19 cellular contexts compared by ENCODE assay signal in the genomic region with DNA sequence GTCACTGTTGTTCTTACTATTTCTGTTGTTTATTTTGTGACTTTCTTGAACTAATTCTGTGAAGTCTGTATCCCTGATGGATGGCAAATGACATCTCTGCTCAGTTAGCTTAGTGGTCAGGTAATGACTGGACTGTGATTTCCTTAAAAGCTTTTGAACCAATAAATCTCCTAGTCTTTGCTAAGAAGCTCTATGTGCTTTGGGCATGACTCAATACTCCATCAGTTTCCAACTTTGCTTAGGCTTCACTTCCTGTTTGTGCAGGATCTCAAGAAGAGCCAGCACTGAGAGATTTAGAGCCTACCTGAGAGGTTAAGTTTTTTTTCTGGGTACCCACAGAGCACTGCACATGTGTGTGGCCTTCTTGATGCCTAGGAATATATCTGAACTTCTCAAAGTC.
DNase-seq lines count a peak whose midpoint lies in the region; ATAC-seq, FAIRE-seq and TF ChIP-seq lines count a peak whose summit lies in the region.
"Had no signal": no experiment of that assay in that cellular context is flagged by ENCODE, and none has a peak within 500 bp of the region (broad histone marks: within the 10 kb centered on the region; RNA-seq: fewer than 3 reads in every experiment).

No MANE protein-coding gene starts in this region.

- H3K36me3 Mint-ChIP-seq in activated CD8-positive, alpha-beta T cell treated with anti-CD3 and anti-CD28 coated beads, Interleukin-2, amount 10 ng/mL, durations not matched to agents 7 days and 5 days (ENCODE audit: low read depth), result no peaks in the 10 kb centered on the region

- peaks cover 10% of the 10 kb centered on the region for H3K9me3 Mint-ChIP-seq in activated CD8-positive, alpha-beta T cell treated with anti-CD3 and anti-CD28 coated beads, Interleukin-2, amount 10 ng/mL, durations not matched to agents 7 days and 5 days (ENCODE audit: insufficient read depth)

- 0 out of 2 replicates have a peak overlapping the region, but pooled peaks have one; percentile 25 for H3K27ac ChIP-seq in PC-3 (ENCODE audit: low read length)
- H3K27ac ChIP-seq: SJSA1 had no signal

- H3F3A ChIP-seq in PC-3 (ENCODE audit: low read length, unreplicated experiment), result no peaks in the 10 kb centered on the region

- no peak overlapping the region for H3K4me3 Mint-ChIP-seq in activated CD8-positive, alpha-beta T cell treated with anti-CD3 and anti-CD28 coated beads, Interleukin-2, amount 10 ng/mL, durations not matched to agents 7 days and 5 days
- H3K4me3 Mint-ChIP-seq: B cell had no signal

- TF ChIP-seq CTCF in PC-3 (conservative IDR thresholded peaks at IDR 0.05; ENCODE audit: low read depth, low read length), result no peak
- no peak for TF ChIP-seq CTCF in foreskin fibroblast (IDR thresholded peaks at IDR 0.05; ENCODE audit: low read depth, low read length)

- no peaks in the 10 kb centered on the region for H3K9me2 ChIP-seq in PC-3 (replicated peaks; ENCODE audit: low read length)

- no peaks in the 10 kb centered on the region for H3K36me3 ChIP-seq in PC-3 (ENCODE audit: low read depth, low read length)
- H3K36me3 ChIP-seq: SJSA1 had no signal

- no peak overlapping the region for H2AFZ ChIP-seq in PC-3 (ENCODE audit: low read length)

- no peak; the same call in 1 of the 2 replicates for ATAC-seq in PC-3
- ATAC-seq in GM19351 (IDR thresholded peaks at IDR 0.05; ENCODE audit: unreplicated experiment), result no peak
- no peak for ATAC-seq in HG03378 (IDR thresholded peaks at IDR 0.05; ENCODE audit: unreplicated experiment)
- ATAC-seq in activated CD8-positive, alpha-beta T cell treated with anti-CD3 and anti-CD28 coated beads, Interleukin-2, amount 10 ng/mL, durations not matched to agents 7 days and 5 days, result no peak
- ATAC-seq: GM12878, HCT116 had no signal

- H3K4me1 ChIP-seq in PC-3 (ENCODE audit: insufficient read depth, low read length), result peaks cover 7% of the 10 kb centered on the region; the same call in 1 of the 2 replicates
- H3K4me1 ChIP-seq: SJSA1 had no signal

- BruUV-seq in PC-3 (replicated peaks; lab: Mats Ljungman, UMichigan), result no TSS peak

- H3K27me3 ChIP-seq in PC-3 (ENCODE audit: low read length), result no peaks in the 10 kb centered on the region
- H3K27me3 ChIP-seq: SJSA1 had no signal

- H3K4me3 ChIP-seq in PC-3 (ENCODE audit: low read length) (no peak overlapping the region), foreskin fibroblast (ENCODE audit: low read depth in 1 of 2, low read length in 2 of 2) (no peak overlapping the region)
- H3K4me3 ChIP-seq: GM12878, SJSA1 had no signal

- H3K9ac ChIP-seq in PC-3 (ENCODE audit: low read length), result no peak overlapping the region

- POLR2A ChIA-PET in PC-3 (lab: Charles Lee; ENCODE audit: unreplicated experiment), result no interaction called here
- POLR2A ChIA-PET in activated CD8-positive, alpha-beta T cell treated with anti-CD3 and anti-CD28 coated beads, Interleukin-2, amount 10 ng/mL, durations not matched to agents 7 days and 5 days (lab: Charles Lee), result no interaction called here

- H3K9me3 ChIP-seq in PC-3 (ENCODE audit: low read length), result peaks cover 5% of the 10 kb centered on the region; the same call in 1 of the 2 replicates
- H3K9me3 ChIP-seq: SJSA1 had no signal

- H4K20me1 ChIP-seq in PC-3 (ENCODE audit: low read length), result no peaks in the 10 kb centered on the region

- no peak overlapping the region for H3K27ac Mint-ChIP-seq in activated CD8-positive, alpha-beta T cell treated with anti-CD3 and anti-CD28 coated beads, Interleukin-2, amount 10 ng/mL, durations not matched to agents 7 days and 5 days
- H3K27ac Mint-ChIP-seq: B cell had no signal

- CTCF ChIA-PET in PC-3 (lab: Charles Lee), result no interaction called here
- CTCF ChIA-PET in activated CD8-positive, alpha-beta T cell treated with anti-CD3 and anti-CD28 coated beads, Interleukin-2, amount 10 ng/mL, durations not matched to agents 7 days and 5 days (lab: Charles Lee), result no interaction called here

- H3K79me2 ChIP-seq in PC-3 (ENCODE audit: low read length), result no peaks in the 10 kb centered on the region

- no peak overlapping the region; the same call in 1 of the 2 replicates for H3K4me2 ChIP-seq in PC-3 (ENCODE audit: low read length)

- H3K4me1 Mint-ChIP-seq in activated CD8-positive, alpha-beta T cell treated with anti-CD3 and anti-CD28 coated beads, Interleukin-2, amount 10 ng/mL, durations not matched to agents 7 days and 5 days (ENCODE audit: low read depth), result no peaks in the 10 kb centered on the region
- H3K4me1 Mint-ChIP-seq: B cell had no signal

- peak; percentile 27 for DNase-seq in A172 (ENCODE audit: low spot score)
- DNase-seq in GM12891 (ENCODE audit: insufficient read length, low spot score), result no peak
- peak; percentile 55 for DNase-seq in PC-3
- DNase-seq in foreskin fibroblast, result peak; percentile 15 to 31
- DNase-seq in activated CD8-positive, alpha-beta T cell treated with anti-CD3 and anti-CD28 coated beads, Interleukin-2, amount 10 ng/mL, durations not matched to agents 7 days and 5 days, result no peak
- DNase-seq: GOT3, KBM-7, NCI-H1694 treated with DMSO at 0.1 percent for 48 hours, NCI-H2081 treated with DMSO at 0.1 percent for 48 hours, NCI-H2171 treated with DMSO at 0.1 percent for 48 hours, NCI-H526, T-helper 1 cell had no signal

- intact Hi-C loops in PC-3 (cut with micrococcal nuclease), result no loop called here

- no peak for FAIRE-seq in GM12891 (lab: Jason Lieb, UNC)
- FAIRE-seq: GM12878, RCC 7860 had no signal

- no peak for TF ChIP-seq POLR2A in GM12891 (IDR thresholded peaks at IDR 0.05; ENCODE audit: low read depth, low read length)

- no peaks in the 10 kb centered on the region for H3K27me3 Mint-ChIP-seq in activated CD8-positive, alpha-beta T cell treated with anti-CD3 and anti-CD28 coated beads, Interleukin-2, amount 10 ng/mL, durations not matched to agents 7 days and 5 days (ENCODE audit: low read depth)
- H3K27me3 Mint-ChIP-seq: B cell had no signal

TF ChIP-seq in GM12891, 5 proteins besides CTCF, POLR2A, EP300 and RAD21:
- no peak for TF ChIP-seq POU2F2 (IDR thresholded peaks at IDR 0.05; ENCODE audit: low read depth, low read length)
- TF ChIP-seq PAX5 (IDR thresholded peaks at IDR 0.05; ENCODE audit: insufficient read depth, low read length, severe bottlenecking), result no peak
- TF ChIP-seq TAF1 (IDR thresholded peaks at IDR 0.05; ENCODE audit: low read depth, low read length), result no peak
- 0 out of 2 replicates have a peak, but pooled peaks have one; percentile 7 for TF ChIP-seq SPI1 (IDR thresholded peaks at IDR 0.05; ENCODE audit: low read depth, low read length)
- TF ChIP-seq POLR2AphosphoS5 (IDR thresholded peaks at IDR 0.05; ENCODE audit: low read depth, low read length), result no peak

Comparison
In these comparisons a context has a peak if more than half of its experiments do, and no peak if none do; other contexts are left out.
1. DNase-seq: peak in A172 (single experiment), PC-3 (single experiment) and foreskin fibroblast (2 of 2); none in GM12891 (single experiment) and activated CD8-positive, alpha-beta T cell treated with anti-CD3 and anti-CD28 coated beads, Interleukin-2, amount 10 ng/mL, durations not matched to agents 7 days and 5 days (single experiment).